Comparison of ENCODE assay signal across 16 cellular contexts in the genomic region with DNA sequence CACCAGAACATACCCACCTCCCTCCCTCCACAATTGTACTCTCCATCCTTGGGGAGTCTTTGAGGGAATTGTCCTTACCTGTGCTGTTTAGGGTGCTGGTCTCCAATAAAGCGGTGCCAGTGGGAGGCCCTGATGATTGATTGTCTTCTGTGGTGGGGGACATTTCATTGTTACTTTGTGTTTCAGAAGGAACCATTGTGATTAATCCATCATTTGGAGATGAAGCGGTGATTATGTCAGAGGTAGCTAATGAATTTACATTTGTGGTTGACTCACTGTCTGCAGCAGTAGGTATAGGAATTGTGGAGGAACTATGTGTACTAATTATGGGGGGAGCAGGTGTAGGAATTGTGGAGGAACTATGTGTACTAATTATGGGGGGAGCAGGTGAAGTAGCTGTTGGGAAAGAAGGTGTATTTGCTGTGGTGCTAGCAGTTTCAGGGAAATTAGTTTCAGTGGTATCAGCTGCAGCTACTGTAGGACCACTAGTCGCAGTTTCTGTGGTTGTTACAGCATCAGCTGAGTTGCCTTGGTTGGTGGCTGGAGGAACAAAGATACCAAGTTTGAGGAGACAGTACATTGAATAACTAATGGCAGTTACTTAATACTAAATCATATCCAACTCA. TPM values are rescaled to one million over a fixed set of nuclear protein-coding genes. Genes with fewer than 3 reads are reported as not detected.
DNase-seq lines count a peak whose midpoint lies in the region; ATAC-seq lines count a peak whose summit lies in the region.
"Had no signal": no experiment of that assay in that cellular context is flagged by ENCODE, and none has a peak within 500 bp of the region (broad histone marks: within the 10 kb centered on the region; RNA-seq: fewer than 3 reads in every experiment).

No MANE protein-coding gene starts in this region.

- DNase-seq in activated CD8-positive, alpha-beta T cell treated with anti-CD3 and anti-CD28 coated beads, Interleukin-2, amount 10 ng/mL, durations not matched to agents 7 days and 5 days, result peak; percentile 38
- DNase-seq in superior temporal gyrus (ENCODE audit: extremely low spot score) (no peak), foreskin melanocyte (no peak), NOMO-1 treated with dmso at 0.1 percent for 144 hours (lab: John Stamatoyannopoulos, UW; ENCODE audit: unreplicated experiment) (no peak), DMS153 (lab: John Stamatoyannopoulos, UW) (no peak)
- DNase-seq: activated naive CD4-positive, alpha-beta T cell treated with Interleukin-2 at 50 U/mL for 16 hours; EL; NCI-H1105; NCI-H82; Right ventricle myocardium superior had no signal

- no peak overlapping the region for H3K4me3 Mint-ChIP-seq in activated CD8-positive, alpha-beta T cell treated with anti-CD3 and anti-CD28 coated beads, Interleukin-2, amount 10 ng/mL, durations not matched to agents 7 days and 5 days
- H3K4me3 Mint-ChIP-seq: neural crest cell had no signal

- POLR2A ChIA-PET in activated CD8-positive, alpha-beta T cell treated with anti-CD3 and anti-CD28 coated beads, Interleukin-2, amount 10 ng/mL, durations not matched to agents 7 days and 5 days (lab: Charles Lee), result interaction anchor here (1.1 kb wide), 1 partner anchor 129 kb away, joined by 4 read pairs; no protein-coding TSS in a partner anchor

- H3K27me3 Mint-ChIP-seq in activated CD8-positive, alpha-beta T cell treated with anti-CD3 and anti-CD28 coated beads, Interleukin-2, amount 10 ng/mL, durations not matched to agents 7 days and 5 days (ENCODE audit: low read depth), result peaks cover 47% of the 10 kb centered on the region

- no peaks in the 10 kb centered on the region for H3K9me3 Mint-ChIP-seq in activated CD8-positive, alpha-beta T cell treated with anti-CD3 and anti-CD28 coated beads, Interleukin-2, amount 10 ng/mL, durations not matched to agents 7 days and 5 days (ENCODE audit: insufficient read depth)
- H3K9me3 Mint-ChIP-seq: neural crest cell had no signal

- ATAC-seq in GM18867 (IDR thresholded peaks at IDR 0.05; ENCODE audit: unreplicated experiment) (peak; percentile 70), GM21381 (IDR thresholded peaks at IDR 0.05; ENCODE audit: unreplicated experiment) (peak; percentile 73), HG03045 (IDR thresholded peaks at IDR 0.05; ENCODE audit: unreplicated experiment) (peak; percentile 71)
- ATAC-seq in activated CD8-positive, alpha-beta T cell treated with anti-CD3 and anti-CD28 coated beads, Interleukin-2, amount 10 ng/mL, durations not matched to agents 7 days and 5 days, result peak; percentile 60
- ATAC-seq: sciatic nerve had no signal

- no peaks in the 10 kb centered on the region for H3K36me3 Mint-ChIP-seq in activated CD8-positive, alpha-beta T cell treated with anti-CD3 and anti-CD28 coated beads, Interleukin-2, amount 10 ng/mL, durations not matched to agents 7 days and 5 days (ENCODE audit: low read depth)

- no peak overlapping the region for H3K27ac Mint-ChIP-seq in activated CD8-positive, alpha-beta T cell treated with anti-CD3 and anti-CD28 coated beads, Interleukin-2, amount 10 ng/mL, durations not matched to agents 7 days and 5 days

- CTCF ChIA-PET in activated CD8-positive, alpha-beta T cell treated with anti-CD3 and anti-CD28 coated beads, Interleukin-2, amount 10 ng/mL, durations not matched to agents 7 days and 5 days (lab: Charles Lee), result interaction anchor here (0.6 to 2.5 kb wide), 9 partner anchors 12 to 658 kb away, joined by 3 to 13 read pairs (median 4); no protein-coding TSS in a partner anchor

- peaks cover 14% of the 10 kb centered on the region for H3K4me1 Mint-ChIP-seq in activated CD8-positive, alpha-beta T cell treated with anti-CD3 and anti-CD28 coated beads, Interleukin-2, amount 10 ng/mL, durations not matched to agents 7 days and 5 days (ENCODE audit: low read depth)
- H3K4me1 Mint-ChIP-seq: neural crest cell had no signal

RNA-seq across cellular contexts. Expression of gene MUC13, which starts 7.0 kb away (rescaled TPM):
- total RNA-seq in activated CD8-positive, alpha-beta T cell treated with anti-CD3 and anti-CD28 coated beads, Interleukin-2, amount 10 ng/mL, durations not matched to agents 7 days and 5 days, result not detected
- total RNA-seq: epithelial cell of proximal tubule, neural crest cell, Right ventricle myocardium superior, sciatic nerve had no signal

RNA-seq across cellular contexts. Expression of gene ITGB5, which starts 40.4 kb away (rescaled TPM):
- not detected for total RNA-seq in activated CD8-positive, alpha-beta T cell treated with anti-CD3 and anti-CD28 coated beads, Interleukin-2, amount 10 ng/mL, durations not matched to agents 7 days and 5 days
